Comparison of ENCODE assay signal across 20 cellular contexts in the genomic region with DNA sequence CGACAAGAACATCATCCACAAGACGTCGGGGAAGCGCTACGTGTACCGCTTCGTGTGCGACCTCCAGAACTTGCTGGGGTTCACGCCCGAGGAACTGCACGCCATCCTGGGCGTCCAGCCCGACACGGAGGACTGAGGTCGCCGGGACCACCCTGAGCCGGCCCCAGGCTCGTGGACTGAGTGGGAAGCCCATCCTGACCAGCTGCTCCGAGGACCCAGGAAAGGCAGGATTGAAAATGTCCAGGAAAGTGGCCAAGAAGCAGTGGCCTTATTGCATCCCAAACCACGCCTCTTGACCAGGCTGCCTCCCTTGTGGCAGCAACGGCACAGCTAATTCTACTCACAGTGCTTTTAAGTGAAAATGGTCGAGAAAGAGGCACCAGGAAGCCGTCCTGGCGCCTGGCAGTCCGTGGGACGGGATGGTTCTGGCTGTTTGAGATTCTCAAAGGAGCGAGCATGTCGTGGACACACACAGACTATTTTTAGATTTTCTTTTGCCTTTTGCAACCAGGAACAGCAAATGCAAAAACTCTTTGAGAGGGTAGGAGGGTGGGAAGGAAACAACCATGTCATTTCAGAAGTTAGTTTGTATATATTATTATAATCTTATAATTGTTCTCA. TPM values are rescaled to one million over a fixed set of nuclear protein-coding genes. Genes with fewer than 3 reads are reported as not detected.
A peak's percentile ranks its signal among the peaks of the same experiment; 100 is the strongest.
DNase-seq lines count a peak whose midpoint lies in the region; ATAC-seq and TF ChIP-seq lines count a peak whose summit lies in the region.
"Had no signal": no experiment of that assay in that cellular context is flagged by ENCODE, and none has a peak within 500 bp of the region (broad histone marks: within the 10 kb centered on the region; RNA-seq: fewer than 3 reads in every experiment).

No MANE protein-coding gene starts in this region.

- peak in 3 of 4 donors; percentile 10 to 48 (median 19) for ATAC-seq in heart left ventricle
- ATAC-seq in GM18519 (IDR thresholded peaks at IDR 0.05; ENCODE audit: low FRiP score, unreplicated experiment), result no peak
- ATAC-seq: effector memory CD8-positive, alpha-beta T cell had no signal

- H3K9ac ChIP-seq in SK-N-SH, result no peak overlapping the region
- H3K9ac ChIP-seq: neural progenitor cell had no signal

- no peaks in the 10 kb centered on the region for H3K27me3 ChIP-seq in heart left ventricle
- no peaks in the 10 kb centered on the region for H3K27me3 ChIP-seq in muscle layer of duodenum (ENCODE audit: low read depth, low read length)
- no peaks in the 10 kb centered on the region for H3K27me3 ChIP-seq in tibial artery
- H3K27me3 ChIP-seq in SK-N-SH (ENCODE audit: insufficient read depth), result no peaks in the 10 kb centered on the region
- no peaks in the 10 kb centered on the region for H3K27me3 ChIP-seq in MG63
- H3K27me3 ChIP-seq: neural progenitor cell, SJCRH30 had no signal

- no peaks in the 10 kb centered on the region for H3K9me2 ChIP-seq in SK-N-SH

- H3K36me3 ChIP-seq in heart left ventricle (peaks cover 2 to 72% (median 70%) of the 10 kb centered on the region in 9 donors), muscle layer of duodenum (ENCODE audit: control insufficient read depth in 1 of 2, insufficient read depth in 2 of 2, low read length in 2 of 2) (peaks cover 52 to 65% of the 10 kb centered on the region in 2 donors), tibial artery (peaks cover 51 to 63% (median 62%) of the 10 kb centered on the region in 3 donors), SK-N-SH (replicated peaks in 1 of 2; ENCODE audit: control insufficient read depth in 1 of 2, insufficient read depth in 2 of 2, low read length in 1 of 2) (peaks cover 61 to 72% of the 10 kb centered on the region in 2 experiments), MG63 (peaks cover 79% of the 10 kb centered on the region)

- H2AFZ ChIP-seq in SK-N-SH (ENCODE audit: low read depth), result no peak overlapping the region
- H2AFZ ChIP-seq: neural progenitor cell had no signal

- no peak for TF ChIP-seq RAD21 in SK-N-SH (IDR thresholded peaks at IDR 0.05; ENCODE audit: low read length)

- H3F3A ChIP-seq in SK-N-SH (replicated peaks; ENCODE audit: insufficient read depth), result peaks cover 29% of the 10 kb centered on the region

- no peaks in the 10 kb centered on the region for H4K20me1 ChIP-seq in SK-N-SH (ENCODE audit: insufficient read depth)

- H3K9me3 ChIP-seq in heart left ventricle (peaks cover 0 to 18% (median 5%) of the 10 kb centered on the region in 12 donors), muscle layer of duodenum (ENCODE audit: control insufficient read depth in 1 of 2, low read length in 2 of 2) (peaks cover 0 to 3% of the 10 kb centered on the region in 2 donors), tibial artery (no peaks in the 10 kb centered on the region), SK-N-SH (0 out of 2 replicates have a peak, but pooled peaks cover 7% of the 10 kb centered on the region), MG63 (peaks cover 13% of the 10 kb centered on the region)
- H3K9me3 ChIP-seq: SJCRH30 had no signal

- POLR2A ChIA-PET in SK-N-SH (lab: Yijun Ruan, JAX), result no interaction called here

- TF ChIP-seq POLR2A in heart left ventricle (IDR thresholded peaks at IDR 0.05), result no peak

- H3K4me1 ChIP-seq in heart left ventricle (peaks cover 3 to 70% (median 31%) of the 10 kb centered on the region in 12 donors), muscle layer of duodenum (ENCODE audit: control insufficient read depth in 1 of 2, insufficient read depth in 2 of 2, low read length in 2 of 2) (peaks cover 5 to 27% of the 10 kb centered on the region in 2 donors), tibial artery (peaks cover 0 to 71% (median 42%) of the 10 kb centered on the region in 4 donors), SK-N-SH (ENCODE audit: control insufficient read depth in 1 of 2, insufficient read depth in 2 of 2, low read depth in 1 of 2, low read length in 1 of 2) (peaks cover 0 to 2% of the 10 kb centered on the region in 2 experiments; a peak in 1 of 4 replicates)
- H3K4me1 ChIP-seq: neural progenitor cell, SJCRH30 had no signal

- H3K4me3 ChIP-seq in heart left ventricle, result peak overlapping the region in 1 of 12 donors; percentile 3
- no peak overlapping the region for H3K4me3 ChIP-seq in muscle layer of duodenum (ENCODE audit: low read depth in 1 of 2, low read length in 2 of 2)
- no peak overlapping the region for H3K4me3 ChIP-seq in tibial artery
- no peak overlapping the region for H3K4me3 ChIP-seq in SK-N-SH (ENCODE audit: low read depth in 2 of 2, low read length in 1 of 2)
- H3K4me3 ChIP-seq in MG63, result no peak overlapping the region
- H3K4me3 ChIP-seq: neural progenitor cell, SJCRH30 had no signal

- intact Hi-C loops in heart left ventricle (cut with DNase I) (loop anchor here in 2 of 10 donors (5.0 kb wide), 2 partner anchors 89 to 169 kb away; no protein-coding TSS in a partner anchor), tibial artery (cut with DNase I; ENCODE audit: low total_unique reads) (no loop called here)

- H3K79me2 ChIP-seq in SK-N-SH (ENCODE audit: insufficient read depth), result peaks cover 8% of the 10 kb centered on the region; the same call in 1 of the 2 replicates

- H3K4me2 ChIP-seq in SK-N-SH, result no peak overlapping the region
- H3K4me2 ChIP-seq: neural progenitor cell had no signal

- TF ChIP-seq EP300 in SK-N-SH (IDR thresholded peaks at IDR 0.05; ENCODE audit: borderline replicate concordance in 1 of 2, low read depth in 1 of 2, low read length in 1 of 2), result no peak

- CTCF ChIA-PET in SK-N-SH (lab: Yijun Ruan, JAX), result no interaction called here

- 57 to 66% (median 61%) methylated on average over 27 to 28 of the region's 28 CpGs for WGBS in heart left ventricle, 4 donors
- WGBS in SK-N-SH (ENCODE audit: low lambda C conversion rate), result 95% methylated on average over 28 of the region's 28 CpGs

- TF ChIP-seq CTCF in heart left ventricle (IDR thresholded peaks at IDR 0.05) (no peak), tibial artery (IDR thresholded peaks at IDR 0.05) (no peak), SK-N-SH (IDR thresholded peaks at IDR 0.05) (no peak)

- H3K27ac ChIP-seq in angular gyrus (ENCODE audit: low read depth, low read length) (peak overlapping the region; percentile 49), heart left ventricle (peak overlapping the region; percentile 16 to 79 (median 66)), muscle layer of duodenum (ENCODE audit: low read length) (peak overlapping the region; percentile 58), tibial artery (peak overlapping the region; percentile 82 to 86), SK-N-SH (ENCODE audit: low read depth in 2 of 2, low read length in 1 of 2) (no peak overlapping the region; a peak in 1 of 4 replicates)
- H3K27ac ChIP-seq: neural progenitor cell, SJCRH30 had no signal

- peak in 2 of 5 donors; percentile 45 to 52 for DNase-seq in heart left ventricle
- DNase-seq in tibial artery, result peak in 1 of 2 donors; percentile 80
- no peak for DNase-seq in SK-N-SH
- DNase-seq in MG63, result no peak
- DNase-seq in stimulated activated CD4-positive, alpha-beta T cell treated with anti-CD3 and anti-CD28 coated beads, Interleukin-12 subunit alpha, Interleukin-12 subunit beta, amount 100 ng/mL, for 4 hours, result no peak
- DNase-seq: activated CD4-positive, alpha-beta T cell treated with anti-CD3 and anti-CD28 coated beads, Interleukin-2, amount 50 U/mL, for 4 hours; AML-193; amygdala; DND-41; effector memory CD8-positive, alpha-beta T cell; glutamatergic neuron; left cardiac atrium; NCI-H2081 treated with DMSO at 0.1 percent for 48 hours; NCI-H82; SJCRH30; substantia nigra had no signal

TF ChIP-seq in SK-N-SH, 30 proteins besides CTCF, POLR2A, EP300 and RAD21:
- TF ChIP-seq MXI1 (IDR thresholded peaks at IDR 0.05; ENCODE audit: low read depth, low read length) (no peak), JUND (IDR thresholded peaks at IDR 0.05) (no peak), NFIC (IDR thresholded peaks at IDR 0.05; ENCODE audit: borderline replicate concordance) (no peak), FOXM1 (IDR thresholded peaks at IDR 0.05; ENCODE audit: low read depth) (no peak), FOSL2 (IDR thresholded peaks at IDR 0.05; ENCODE audit: borderline replicate concordance, low read depth) (no peak), NRF1 (IDR thresholded peaks at IDR 0.05; ENCODE audit: low read depth, low read length) (no peak), TAF1 (IDR thresholded peaks at IDR 0.05; ENCODE audit: borderline replicate concordance, low read depth, low read length) (no peak)
- TF ChIP-seq, protein P1, sequence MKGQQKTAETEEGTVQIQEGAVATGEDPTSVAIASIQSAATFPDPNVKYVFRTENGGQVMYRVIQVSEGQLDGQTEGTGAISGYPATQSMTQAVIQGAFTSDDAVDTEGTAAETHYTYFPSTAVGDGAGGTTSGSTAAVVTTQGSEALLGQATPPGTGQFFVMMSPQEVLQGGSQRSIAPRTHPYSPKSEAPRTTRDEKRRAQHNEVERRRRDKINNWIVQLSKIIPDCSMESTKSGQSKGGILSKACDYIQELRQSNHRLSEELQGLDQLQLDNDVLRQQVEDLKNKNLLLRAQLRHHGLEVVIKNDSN (IDR thresholded peaks at IDR 0.05; ENCODE audit: borderline replicate concordance, low read depth), result no peak
- TF ChIP-seq, protein P2, sequence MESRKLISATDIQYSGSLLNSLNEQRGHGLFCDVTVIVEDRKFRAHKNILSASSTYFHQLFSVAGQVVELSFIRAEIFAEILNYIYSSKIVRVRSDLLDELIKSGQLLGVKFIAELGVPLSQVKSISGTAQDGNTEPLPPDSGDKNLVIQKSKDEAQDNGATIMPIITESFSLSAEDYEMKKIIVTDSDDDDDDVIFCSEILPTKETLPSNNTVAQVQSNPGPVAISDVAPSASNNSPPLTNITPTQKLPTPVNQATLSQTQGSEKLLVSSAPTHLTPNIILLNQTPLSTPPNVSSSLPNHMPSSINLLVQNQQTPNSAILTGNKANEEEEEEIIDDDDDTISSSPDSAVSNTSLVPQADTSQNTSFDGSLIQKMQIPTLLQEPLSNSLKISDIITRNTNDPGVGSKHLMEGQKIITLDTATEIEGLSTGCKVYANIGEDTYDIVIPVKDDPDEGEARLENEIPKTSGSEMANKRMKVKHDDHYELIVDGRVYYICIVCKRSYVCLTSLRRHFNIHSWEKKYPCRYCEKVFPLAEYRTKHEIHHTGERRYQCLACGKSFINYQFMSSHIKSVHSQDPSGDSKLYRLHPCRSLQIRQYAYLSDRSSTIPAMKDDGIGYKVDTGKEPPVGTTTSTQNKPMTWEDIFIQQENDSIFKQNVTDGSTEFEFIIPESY (IDR thresholded peaks at IDR 0.05; ENCODE audit: borderline replicate concordance, low read depth), result no peak

RNA-seq across cellular contexts. Expression of a gene that starts 17.1 kb away (rescaled TPM):
- 10 to 100 TPM; 27.9 to 92.7 (median 45.1) TPM for total RNA-seq in heart left ventricle
- 10 to 100 TPM; 19.0 to 35.7 TPM for polyA plus RNA-seq in heart left ventricle
- polyA plus RNA-seq in SK-N-SH (2012; rRNA removed), result 14.2 and 16.3 TPM in 2 replicates
- polyA plus RNA-seq in SK-N-SH (2012; cell fraction: cytosol; rRNA removed), result 11.4 and 13.6 TPM in 2 replicates
- 26.5 and 30.4 TPM in 2 replicates for polyA plus RNA-seq in SK-N-SH (2012; cell fraction: nucleus; rRNA removed)
- total RNA-seq in MG63 (2014; rRNA removed; shearing (Covaris generic); ENCODE audit: low replicate concordance), result 12.6 and 12.7 TPM in 2 replicates

Comparison
In these comparisons a context has a peak if more than half of its experiments do, and no peak if none do; other contexts are left out.
1. H3K27ac ChIP-seq: peak in angular gyrus (single experiment), heart left ventricle (12 of 12), muscle layer of duodenum (single experiment) and tibial artery (2 of 2); none in SK-N-SH (0 of 2).